8 cellular contexts compared by ENCODE assay signal in the genomic region with DNA sequence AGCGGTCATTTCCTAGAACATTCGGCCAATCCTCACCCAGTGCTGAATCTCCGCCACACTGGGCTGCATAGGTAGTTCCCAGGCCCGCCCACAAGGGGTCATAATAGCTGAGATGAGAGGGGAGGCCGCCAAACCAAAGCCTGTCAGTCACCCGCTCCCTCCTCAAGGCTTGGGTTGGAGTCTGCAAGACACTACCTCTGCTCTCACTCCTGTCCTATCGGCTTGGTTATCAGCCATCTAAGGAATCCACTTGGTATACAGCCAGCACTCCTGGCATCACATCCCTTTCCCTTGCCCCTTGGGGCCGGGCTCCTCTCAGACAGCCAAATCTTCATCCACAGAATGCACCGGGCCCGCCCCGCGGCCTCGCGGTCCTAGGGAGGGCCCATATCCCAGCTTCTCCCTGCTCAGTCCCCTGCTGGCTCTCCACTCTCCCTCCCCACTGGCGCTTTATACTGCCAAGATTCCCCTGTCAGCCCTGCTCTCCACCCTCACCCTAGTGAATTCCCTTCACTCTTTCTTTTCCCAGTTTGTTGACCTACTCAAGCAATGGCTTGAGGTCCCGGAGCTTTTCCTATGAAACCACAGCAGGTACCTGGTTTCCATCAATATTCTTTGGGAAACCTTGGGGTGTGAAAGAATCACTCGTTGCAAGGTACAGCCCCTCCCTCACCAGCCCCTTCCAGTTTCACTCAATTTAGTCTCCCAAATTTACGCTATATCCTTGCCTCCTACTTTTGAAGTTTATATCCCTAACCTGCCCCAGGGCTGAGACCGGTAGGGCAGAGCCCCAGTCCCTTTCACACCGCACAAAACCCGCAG. TPM values are rescaled to one million over a fixed set of nuclear protein-coding genes. Genes with fewer than 3 reads are reported as not detected.
DNase-seq lines count a peak whose midpoint lies in the region; ATAC-seq and TF ChIP-seq lines count a peak whose summit lies in the region.

No MANE protein-coding gene starts in this region.

- H3K9me3 Mint-ChIP-seq in neural crest cell = no peaks in the 10 kb centered on the region

- peaks cover 34% of the 10 kb centered on the region for H3K4me1 Mint-ChIP-seq in neural crest cell

- peaks cover 0 to 8% (median 0%) of the 10 kb centered on the region in 4 donors for H3K36me3 ChIP-seq in transverse colon

- peaks cover 3% of the 10 kb centered on the region for H3K36me3 Mint-ChIP-seq in neural crest cell (ENCODE audit: low read depth)

- H3K27me3 ChIP-seq in transverse colon = no peaks in the 10 kb centered on the region

- ATAC-seq in GM18508 (IDR thresholded peaks at IDR 0.05; ENCODE audit: insufficient read depth, unreplicated experiment) = peak; percentile 46
- ATAC-seq in HG03280 (IDR thresholded peaks at IDR 0.05; ENCODE audit: unreplicated experiment) = peak; percentile 66

- H3K27ac Mint-ChIP-seq in neural crest cell (ENCODE audit: unreplicated experiment) = peak overlapping the region; percentile 76

- H3K4me1 ChIP-seq in transverse colon = peaks cover 37 to 63% (median 45%) of the 10 kb centered on the region in 4 donors

- DNase-seq in AG08396 (ENCODE audit: low spot score) (peak; percentile 79), RKO (ENCODE audit: low spot score) (peak; percentile 73), fibroblast of the conjunctiva (ENCODE audit: low read depth) (peak; percentile 59), neural crest cell (ENCODE audit: low read depth, low spot score) (peak; percentile 86), transverse colon (peak; percentile 79)
- peak; percentile 59 for DNase-seq in activated effector memory CD4-positive, alpha-beta T cell treated with Interleukin-2 at 50 U/mL for 16 hours

- no peaks in the 10 kb centered on the region for H3K27me3 Mint-ChIP-seq in neural crest cell (ENCODE audit: low read depth)

- no peaks in the 10 kb centered on the region for H3K9me3 ChIP-seq in transverse colon

- H3K4me3 Mint-ChIP-seq in neural crest cell = peak overlapping the region; percentile 93

- peak overlapping the region; percentile 75 to 91 (median 83) for H3K27ac ChIP-seq in transverse colon

- TF ChIP-seq POLR2A in transverse colon (IDR thresholded peaks at IDR 0.05) = no peak

- peak overlapping the region; percentile 26 to 76 (median 70) for H3K4me3 ChIP-seq in transverse colon

- 36 to 40% methylated on average over 6 to 21 of the region's 21 CpGs for WGBS in transverse colon (ENCODE audit: low coverage in 1 of 2), 2 donors

- peak; percentile 78 for TF ChIP-seq CTCF in neural crest cell (conservative IDR thresholded peaks at IDR 0.05)
- TF ChIP-seq CTCF in transverse colon (IDR thresholded peaks at IDR 0.05) = peak; percentile 54 to 63 (median 58)

- in situ Hi-C loops in transverse colon (cut with MboI; ENCODE audit: low pct_ligation_motif_present in 1 of 4, low pct_unique_long_range_greater_than_20kb in 1 of 4, low sequenced_read_pairs in 3 of 4) = no loop called here

- TF ChIP-seq EP300 in transverse colon (IDR thresholded peaks at IDR 0.05; ENCODE audit: low read depth) = no peak

- intact Hi-C loops in transverse colon (cut with DNase I; ENCODE audit: low total_unique reads) = loop anchor here (10.0 kb wide), 1 partner anchor 220 kb away; no protein-coding TSS in a partner anchor

RNA-seq across cellular contexts. Expression of a gene that starts 1.5 kb away (rescaled TPM):
- total RNA-seq in neural crest cell = 27.2 and 28.9 TPM in 2 replicates
- total RNA-seq in transverse colon = 10 to 100 TPM in 1 of 4 donors, 1 to 10 TPM in 3; 6.1 to 54.2 (median 8.0) TPM

RNA-seq across cellular contexts. Expression of a gene that starts 13.7 kb away (rescaled TPM):
- 73.3 and 75.1 TPM in 2 replicates for total RNA-seq in neural crest cell
- total RNA-seq in transverse colon = 100 to 1,000 TPM in 1 of 4 donors, 10 to 100 TPM in 3; 12.8 to 167 (median 30.5) TPM

RNA-seq across cellular contexts. Expression of a gene that starts 20.1 kb away (rescaled TPM):
- total RNA-seq in neural crest cell (3,867 and 3,984 TPM in 2 replicates), transverse colon (1,000 to 10,000 TPM; 1,806 to 2,946 (median 2,333) TPM)

RNA-seq across cellular contexts. Expression of a gene that starts 52.8 kb away (rescaled TPM):
- 476 and 492 TPM in 2 replicates for total RNA-seq in neural crest cell
- 100 to 1,000 TPM; 142 to 165 (median 154) TPM for total RNA-seq in transverse colon

Comparison
In these comparisons a context has a peak if more than half of its experiments do, and no peak if none do; other contexts are left out.
1. Peak in every context shown above with its lines: DNase-seq, ATAC-seq, H3K4me3 ChIP-seq and H3K27ac ChIP-seq.